15 cellular contexts compared by ENCODE assay signal in genomic region chr6:90712165-90712564, GRCh38.
"Had no signal": no experiment of that assay in that cellular context is flagged by ENCODE, and none has a peak within 500 bp of the region (broad histone marks: within the 10 kb centered on the region; RNA-seq: fewer than 3 reads in every experiment).

No MANE protein-coding gene starts in this region.

- H3K36me3 ChIP-seq: breast epithelium, right atrium auricular region had no signal

- H3K4me3 ChIP-seq: breast epithelium, right atrium auricular region, smooth muscle cell had no signal

- H3K4me2 ChIP-seq: smooth muscle cell had no signal

- H3K4me1 ChIP-seq: breast epithelium, right atrium auricular region had no signal

- ATAC-seq: left colon had no signal

- H3K27ac ChIP-seq: breast epithelium, right atrium auricular region had no signal

- H3K27me3 ChIP-seq: breast epithelium, right atrium auricular region had no signal

- DNase-seq: activated CD4-positive, alpha-beta T cell treated with anti-CD3 and anti-CD28 coated beads, Interleukin-2, amount 10 ng/mL, durations not matched to agents 7 days and 5 days; activated CD8-positive, alpha-beta memory T cell treated with anti-CD3 and anti-CD28 coated beads, Interleukin-2, amount 50 U/mL, for 48 hours; activated naive CD8-positive, alpha-beta T cell treated with anti-CD3 and anti-CD28 coated beads for 36 hours; cerebellar nuclear complex; effector memory CD4-positive, alpha-beta T cell; left colon; mesenchymal stem cell; nephron progenitor cell; stimulated activated CD4-positive, alpha-beta T cell treated with anti-CD3 and anti-CD28 coated beads, Interleukin-4, amount 100 ng/mL, for 4 hours; stimulated activated CD8-positive, alpha-beta memory T cell treated with anti-CD3 and anti-CD28 coated beads, Interleukin-4, amount 100 ng/mL, for 48 hours; stimulated activated naive CD4-positive, alpha-beta T cell treated with Interleukin-2 at 50 U/mL for 16 hours; substantia nigra had no signal

- H3K9me3 ChIP-seq: breast epithelium, right atrium auricular region had no signal
